In genomic region chr20:43839793-43840199, GRCh38 we compare ENCODE assay signal across 1 cellular context.
TF ChIP-seq lines count a peak whose summit lies in the region.

No MANE protein-coding gene starts in this region.

TF ChIP-seq in H1, 55 proteins besides CTCF, POLR2A, EP300 and RAD21 (continued from another document):
- TF ChIP-seq RFX5 (IDR thresholded peaks at IDR 0.05; ENCODE audit: borderline replicate concordance, low read depth, low read length) (no peak), SP1 (IDR thresholded peaks at IDR 0.05; ENCODE audit: low read depth, low read length) (no peak), RNF2 (IDR thresholded peaks at IDR 0.05; ENCODE audit: borderline replicate concordance, low read depth, low read length, missing control alignments, poor library complexity, severe bottlenecking) (no peak), CHD7 (IDR thresholded peaks at IDR 0.05; ENCODE audit: insufficient replicate concordance, low read length) (no peak), NRF1 (IDR thresholded peaks at IDR 0.05; ENCODE audit: low read depth, low read length) (no peak), CBX8 (IDR thresholded peaks at IDR 0.05; ENCODE audit: borderline replicate concordance, low read depth, low read length) (no peak)
- TF ChIP-seq, protein P1, sequence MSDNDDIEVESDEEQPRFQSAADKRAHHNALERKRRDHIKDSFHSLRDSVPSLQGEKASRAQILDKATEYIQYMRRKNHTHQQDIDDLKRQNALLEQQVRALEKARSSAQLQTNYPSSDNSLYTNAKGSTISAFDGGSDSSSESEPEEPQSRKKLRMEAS (IDR thresholded peaks at IDR 0.05) = no peak
TF ChIP-seq in H1: peak in this region for 0.
